In genomic region chr17:47636273-47637030, GRCh38 we compare ENCODE assay signal across 17 cellular contexts.
"Had no signal": no experiment of that assay in that cellular context is flagged by ENCODE, and none has a peak within 500 bp of the region (broad histone marks: within the 10 kb centered on the region; RNA-seq: fewer than 3 reads in every experiment).

No MANE protein-coding gene starts in this region.

- H3K27ac Mint-ChIP-seq: activated naive CD8-positive, alpha-beta T cell; dendritic cell treated with granulocyte-macrophage colony-stimulating factor and Interleukin-4, amounts not matched to agents 40 ng/mL and 50 ng/mL, for 4 days; neural progenitor cell; stimulated activated effector memory CD8-positive, alpha-beta T cell treated with anti-CD3 and anti-CD28 coated beads, Interleukin-12 subunit alpha, Interleukin-12 subunit beta, amount 100 ng/mL, for 72 hours had no signal

- H3K27me3 Mint-ChIP-seq: activated naive CD8-positive, alpha-beta T cell; dendritic cell treated with granulocyte-macrophage colony-stimulating factor and Interleukin-4, amounts not matched to agents 40 ng/mL and 50 ng/mL, for 4 days; effector memory CD8-positive, alpha-beta T cell had no signal

- H3K4me1 Mint-ChIP-seq: neural progenitor cell had no signal

- DNase-seq: activated CD4-positive, alpha-beta T cell treated with anti-CD3 and anti-CD28 coated beads for 48 hours; activated CD4-positive, CD25-positive, alpha-beta regulatory T cell; activated gamma-delta T cell; amygdala; effector memory CD8-positive, alpha-beta T cell; foreskin fibroblast; islet precursor cell; midbrain; stimulated activated CD4-positive, alpha-beta T cell treated with anti-CD3 and anti-CD28 coated beads, Interleukin-15, amount 100 ng/mL, for 24 hours; stimulated activated CD4-positive, alpha-beta T cell treated with anti-CD3 and anti-CD28 coated beads, Interleukin-4, amount 100 ng/mL, for 24 hours; stomach; T1000; trophoblast cell had no signal

- H3K36me3 Mint-ChIP-seq: activated naive CD8-positive, alpha-beta T cell had no signal

- ATAC-seq: effector memory CD8-positive, alpha-beta T cell; stimulated activated effector memory CD8-positive, alpha-beta T cell treated with anti-CD3 and anti-CD28 coated beads, Interleukin-12 subunit alpha, Interleukin-12 subunit beta, amount 100 ng/mL, for 72 hours had no signal

- H3K9me3 Mint-ChIP-seq: dendritic cell treated with granulocyte-macrophage colony-stimulating factor and Interleukin-4, amounts not matched to agents 40 ng/mL and 50 ng/mL, for 4 days; effector memory CD8-positive, alpha-beta T cell; neural progenitor cell; stimulated activated effector memory CD8-positive, alpha-beta T cell treated with anti-CD3 and anti-CD28 coated beads, Interleukin-12 subunit alpha, Interleukin-12 subunit beta, amount 100 ng/mL, for 72 hours had no signal

- H3K4me3 Mint-ChIP-seq: activated naive CD8-positive, alpha-beta T cell; dendritic cell treated with granulocyte-macrophage colony-stimulating factor and Interleukin-4, amounts not matched to agents 40 ng/mL and 50 ng/mL, for 4 days; neural progenitor cell; stimulated activated effector memory CD8-positive, alpha-beta T cell treated with anti-CD3 and anti-CD28 coated beads, Interleukin-12 subunit alpha, Interleukin-12 subunit beta, amount 100 ng/mL, for 72 hours had no signal
